24 cellular contexts compared by ENCODE assay signal in the genomic region with DNA sequence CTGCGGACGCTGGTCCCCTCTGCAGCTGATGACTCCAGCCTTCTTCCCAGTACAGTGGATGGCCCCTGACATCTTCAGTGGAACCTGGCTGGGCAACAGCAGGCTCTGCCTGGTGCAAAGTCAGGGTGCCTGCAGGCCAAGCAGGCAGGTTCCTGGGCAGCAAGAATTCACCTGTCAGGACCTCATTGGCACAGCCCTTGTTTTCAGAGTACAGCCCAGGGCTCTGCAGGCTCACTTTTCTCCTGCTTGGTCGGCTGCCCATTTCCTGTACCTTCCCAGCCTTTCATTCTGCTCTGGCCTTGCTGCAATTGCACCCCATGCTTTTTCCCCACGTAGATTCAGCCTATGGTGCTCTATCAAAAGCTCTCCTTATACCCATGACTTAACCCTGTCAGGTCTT. TPM values are rescaled to one million over a fixed set of nuclear protein-coding genes. Genes with fewer than 3 reads are reported as not detected.
"Had no signal": no experiment of that assay in that cellular context is flagged by ENCODE, and none has a peak within 500 bp of the region (broad histone marks: within the 10 kb centered on the region; RNA-seq: fewer than 3 reads in every experiment).

No MANE protein-coding gene starts in this region.

- H3K9me3 ChIP-seq: esophagus squamous epithelium, left ventricle myocardium inferior, lower lobe of right lung, neutrophil, spleen, testis, transverse colon had no signal

- H3K4me3 ChIP-seq: esophagus squamous epithelium, left ventricle myocardium inferior, lower lobe of right lung, spleen, testis, transverse colon had no signal

- H3K36me3 ChIP-seq: esophagus squamous epithelium, lower lobe of right lung, neutrophil, spleen, transverse colon had no signal

- ATAC-seq: effector memory CD8-positive, alpha-beta T cell; lower lobe of right lung; naive thymus-derived CD4-positive, alpha-beta T cell; sciatic nerve; stimulated activated naive CD8-positive, alpha-beta T cell treated with anti-CD3 and anti-CD28 coated beads, Interleukin-15, amount 100 ng/mL, for 72 hours had no signal

- H3K27ac ChIP-seq: epithelial cell of prostate, esophagus squamous epithelium, left ventricle myocardium inferior, lower lobe of right lung, neutrophil, spleen, testis, transverse colon had no signal

- H3K27me3 ChIP-seq: esophagus squamous epithelium, neutrophil, spleen, testis, transverse colon had no signal

- DNase-seq: effector memory CD8-positive, alpha-beta T cell; esophagus squamous epithelium; foreskin fibroblast; immature natural killer cell; left ventricle myocardium inferior; lower lobe of right lung; mesendoderm; naive thymus-derived CD4-positive, alpha-beta T cell; nephron progenitor cell; spleen; stimulated activated CD4-positive, alpha-beta T cell treated with anti-CD3 and anti-CD28 coated beads, Interleukin-15, amount 100 ng/mL, for 24 hours; stimulated activated CD4-positive, alpha-beta T cell treated with anti-CD3 and anti-CD28 coated beads, Interleukin-1b, Interleukin-23, amount 100 ng/mL, for 48 hours; stimulated activated CD4-positive, alpha-beta T cell treated with anti-CD3 and anti-CD28 coated beads, Interleukin-4, amount 100 ng/mL, for 24 hours; stimulated activated naive B cell treated with anti-CD40 and anti-IgM and Interleukin-4, amounts not matched to agents 10 μg/mL and 1 μg/mL and 100 μg/mL, for 72 hours; stimulated activated naive CD8-positive, alpha-beta T cell treated with anti-CD3 and anti-CD28 coated beads, Interleukin-15, amount 100 ng/mL, for 72 hours; testis; transverse colon had no signal

- H3K4me1 ChIP-seq: left ventricle myocardium inferior, lower lobe of right lung, spleen, testis, transverse colon had no signal

RNA-seq across cellular contexts. Expression of a gene that starts 56.0 kb away (rescaled TPM):
- total RNA-seq: esophagus squamous epithelium; left ventricle myocardium inferior; lower lobe of right lung; naive thymus-derived CD4-positive, alpha-beta T cell; osteoblast; pulmonary artery endothelial cell; sciatic nerve; subcutaneous adipose tissue; testis; transverse colon had no signal
- polyA plus RNA-seq: immature natural killer cell; keratinocyte; naive thymus-derived CD4-positive, alpha-beta T cell had no signal
